In genomic region chr5:57751710-57752109, GRCh38 we compare ENCODE assay signal across 14 cellular contexts.
A peak's percentile ranks its signal among the peaks of the same experiment; 100 is the strongest.
DNase-seq lines count a peak whose midpoint lies in the region; TF ChIP-seq lines count a peak whose summit lies in the region.
"Had no signal": no experiment of that assay in that cellular context is flagged by ENCODE, and none has a peak within 500 bp of the region (broad histone marks: within the 10 kb centered on the region; RNA-seq: fewer than 3 reads in every experiment).

No MANE protein-coding gene starts in this region.

- no peaks in the 10 kb centered on the region for H3F3A ChIP-seq in MM.1S (ENCODE audit: insufficient read depth, low read length)

- H3K27me3 ChIP-seq in MM.1S (replicated peaks; ENCODE audit: insufficient read depth, low read length) (no peaks in the 10 kb centered on the region), esophagus squamous epithelium (peaks cover 0 to 5% (median 0%) of the 10 kb centered on the region in 4 donors)
- H3K27me3 ChIP-seq: BLaER1 had no signal

- no peak overlapping the region for H3K27ac ChIP-seq in MM.1S (ENCODE audit: low read length)
- H3K27ac ChIP-seq in esophagus squamous epithelium, result no peak overlapping the region
- H3K27ac ChIP-seq: BLaER1, GM23248 had no signal

- 18 to 21% methylated on average over 2 of the region's 2 CpGs for WGBS in esophagus squamous epithelium, 2 donors

- no peak overlapping the region for H3K4me3 ChIP-seq in AG10803 (ENCODE audit: low read length)
- H3K4me3 ChIP-seq in MM.1S (ENCODE audit: low read length), result no peak overlapping the region
- H3K4me3 ChIP-seq in esophagus squamous epithelium, result no peak overlapping the region
- H3K4me3 ChIP-seq: BLaER1, GM23248 had no signal

- H3K36me3 ChIP-seq in MM.1S (replicated peaks; ENCODE audit: insufficient read depth, low read length) (no peaks in the 10 kb centered on the region), esophagus squamous epithelium (no peaks in the 10 kb centered on the region)
- H3K36me3 ChIP-seq: BLaER1 had no signal

- no peak overlapping the region for H3K4me2 ChIP-seq in MM.1S (ENCODE audit: low read depth, low read length)
- H3K4me2 ChIP-seq: BLaER1 had no signal

- no peak for TF ChIP-seq CTCF in AG10803 (conservative IDR thresholded peaks at IDR 0.05; ENCODE audit: low read length)
- TF ChIP-seq CTCF in MM.1S (IDR thresholded peaks at IDR 0.05; ENCODE audit: low read length), result no peak
- no peak for TF ChIP-seq CTCF in esophagus squamous epithelium (IDR thresholded peaks at IDR 0.05)

- intact Hi-C loops in esophagus squamous epithelium (cut with DNase I), result no loop called here

- no peaks in the 10 kb centered on the region for H3K79me2 ChIP-seq in MM.1S (ENCODE audit: low read length)

- no peak overlapping the region for H2AFZ ChIP-seq in MM.1S (ENCODE audit: low read length)
- H2AFZ ChIP-seq: GM23248 had no signal

- H3K9me3 ChIP-seq in MM.1S (replicated peaks; ENCODE audit: insufficient read depth, low read length) (no peaks in the 10 kb centered on the region), esophagus squamous epithelium (no peaks in the 10 kb centered on the region)
- H3K9me3 ChIP-seq: BLaER1, Caco-2 had no signal

- no peak overlapping the region for H3K9ac ChIP-seq in MM.1S (ENCODE audit: low read length)
- H3K9ac ChIP-seq: BLaER1, GM23248 had no signal

- no peaks in the 10 kb centered on the region for H3K4me1 ChIP-seq in MM.1S (ENCODE audit: low read length)
- H3K4me1 ChIP-seq in esophagus squamous epithelium, result peaks cover 0 to 20% (median 5%) of the 10 kb centered on the region in 3 donors
- H3K4me1 ChIP-seq: BLaER1, Caco-2 had no signal

- peak; percentile 38 for DNase-seq in AG10803 (ENCODE audit: low read depth)
- DNase-seq in GM04503 (ENCODE audit: low read depth), result peak; percentile 30
- peak; percentile 82 for DNase-seq in fibroblast of peridontal ligament (ENCODE audit: extremely low read depth)
- peak; percentile 54 for DNase-seq in stromal cell of bone marrow (ENCODE audit: low read depth)
- no peak for DNase-seq in MM.1S
- no peak for DNase-seq in esophagus squamous epithelium (lab: John Stamatoyannopoulos, UW)
- no peak for DNase-seq in activated CD4-positive, alpha-beta T cell treated with anti-CD3 and anti-CD28 coated beads for 48 hours
- DNase-seq: ACHN; Caco-2; CD8-positive, alpha-beta memory T cell; DND-41; GF-D8; GM23248 had no signal

- no peak for TF ChIP-seq POLR2A in esophagus squamous epithelium (IDR thresholded peaks at IDR 0.05)

- H3K9me2 ChIP-seq in MM.1S (replicated peaks; ENCODE audit: insufficient read depth, low read length), result no peaks in the 10 kb centered on the region; the same call in 1 of the 2 replicates

- no peaks in the 10 kb centered on the region for H4K20me1 ChIP-seq in MM.1S (ENCODE audit: insufficient read depth, low read length)
- H4K20me1 ChIP-seq: BLaER1 had no signal

Comparison
In these comparisons a context has a peak if more than half of its experiments do, and no peak if none do; other contexts are left out.
1. DNase-seq: peak in AG10803 (single experiment), GM04503 (single experiment), fibroblast of peridontal ligament (single experiment) and stromal cell of bone marrow (single experiment); none in MM.1S (single experiment), esophagus squamous epithelium (single experiment) and activated CD4-positive, alpha-beta T cell treated with anti-CD3 and anti-CD28 coated beads for 48 hours (single experiment).